Comparison of ENCODE assay signal across 21 cellular contexts in genomic region chr7:111255576-111255975, GRCh38.
DNase-seq lines count a peak whose midpoint lies in the region; ATAC-seq, FAIRE-seq and TF ChIP-seq lines count a peak whose summit lies in the region.
"Had no signal": no experiment of that assay in that cellular context is flagged by ENCODE, and none has a peak within 500 bp of the region (broad histone marks: within the 10 kb centered on the region; RNA-seq: fewer than 3 reads in every experiment).

No MANE protein-coding gene starts in this region.

- POLR2A ChIA-PET in K562 (lab: Yijun Ruan, JAX), result no interaction called here

- H3K27ac ChIP-seq in K562 (ENCODE audit: extremely low read depth, low read depth, low read length) (no peak overlapping the region), left lung (no peak overlapping the region)
- H3K27ac ChIP-seq: BLaER1 treated with 17β-estradiol and CSF1 and Interleukin-3, amounts not matched to agents 10 nM and 100 nM; HL-60; KMS-11; PC-9 had no signal

- H4K20me1 ChIP-seq in K562 (replicated peaks; ENCODE audit: control insufficient read depth, insufficient read depth, low read length), result no peaks in the 10 kb centered on the region
- H4K20me1 ChIP-seq: BLaER1 treated with 17β-estradiol and CSF1 and Interleukin-3, amounts not matched to agents 10 nM and 100 nM had no signal

- H3K36me3 ChIP-seq in K562 (ENCODE audit: control insufficient read depth, insufficient read depth, low read length) (no peaks in the 10 kb centered on the region), left lung (no peaks in the 10 kb centered on the region)
- H3K36me3 ChIP-seq: BLaER1 treated with 17β-estradiol and CSF1 and Interleukin-3, amounts not matched to agents 10 nM and 100 nM; MG63 had no signal

- H3K4me3 ChIP-seq in K562, result no peak overlapping the region
- no peak overlapping the region for H3K4me3 ChIP-seq in left lung
- H3K4me3 ChIP-seq: BLaER1 treated with 17β-estradiol and CSF1 and Interleukin-3, amounts not matched to agents 10 nM and 100 nM; MG63; PC-9 had no signal

- BruUV-seq in K562 (replicated peaks; lab: Mats Ljungman, UMichigan), result no TSS peak

- TF ChIP-seq EP300 in K562 (IDR thresholded peaks at IDR 0.05; ENCODE audit: low read length), result peak; percentile 40; the same call in 1 of the 2 replicates

- H3K9me1 ChIP-seq in K562 (ENCODE audit: control insufficient read depth, insufficient read depth, low read length), result no peaks in the 10 kb centered on the region

- CTCF ChIA-PET in K562 (lab: Yijun Ruan, JAX; ENCODE audit: low intra/inter-chr PET ratio), result no interaction called here

- ATAC-seq in K562 (peak; percentile 75), left lung (no peak)

- TF ChIP-seq CTCF in K562 (IDR thresholded peaks at IDR 0.05 in 2 of 3, conservative IDR thresholded peaks at IDR 0.05 in 1 of 3; ENCODE audit: insufficient read depth in 2 of 3, low read depth in 1 of 3, low read length in 3 of 3), result no peak
- no peak for TF ChIP-seq CTCF in left lung (IDR thresholded peaks at IDR 0.05)

- H3K9ac ChIP-seq in K562 (ENCODE audit: insufficient read depth in 1 of 2, low read depth in 2 of 2, low read length in 2 of 2), result no peak overlapping the region
- H3K9ac ChIP-seq: BLaER1 treated with 17β-estradiol and CSF1 and Interleukin-3, amounts not matched to agents 10 nM and 100 nM; KMS-11 had no signal

- no peak overlapping the region for H2AFZ ChIP-seq in K562 (ENCODE audit: low read depth, low read length)
- H2AFZ ChIP-seq: PC-9 had no signal

- FAIRE-seq in K562 (lab: Jason Lieb, UNC), result peak; percentile 40
- FAIRE-seq: H1 had no signal

- no peak for TF ChIP-seq POLR2A in K562 (conservative IDR thresholded peaks at IDR 0.05)

- in situ Hi-C loops in K562 (cut with MboI), result no loop called here

- DNase-seq in NCI-H2227 treated with DMSO at 0.1 percent for 48 hours (lab: John Stamatoyannopoulos, UW) (peak; percentile 13), NCI-H2227 (lab: John Stamatoyannopoulos, UW; ENCODE audit: unreplicated experiment) (no peak), RKO (ENCODE audit: low spot score) (peak; percentile 14), K562 (ENCODE audit: extremely low read depth in 1 of 4, low spot score in 3 of 4) (peak in 2 of 4 experiments; percentile 57 to 59), kidney glomerular epithelial cell (lab: John Stamatoyannopoulos, UW) (peak; percentile 27), SIG-M5 (lab: John Stamatoyannopoulos, UW) (no peak), left lung (no peak)
- no peak for DNase-seq in activated naive CD4-positive, alpha-beta T cell (lab: John Stamatoyannopoulos, UW)
- DNase-seq: 8988T; HFFc6; MG63; NCI-H1092 treated with DMSO at 0.1 percent for 48 hours; NCI-H1694 treated with DMSO at 0.1 percent for 48 hours; NCI-H2171 treated with DMSO at 0.1 percent for 48 hours; NCI-H524; NK-92 treated with Interleukin-12 subunit alpha and Interleukin-12 subunit beta, amount 100 ng/mL, for 24 hours; PC-9 had no signal

- H3K9me3 ChIP-seq in K562 (replicated peaks; ENCODE audit: control insufficient read depth, insufficient read depth, low read depth, low read length) (no peaks in the 10 kb centered on the region), left lung (no peaks in the 10 kb centered on the region)
- H3K9me3 ChIP-seq: MG63 had no signal

- intact Hi-C loops in K562 (cut with micrococcal nuclease), result no loop called here
- intact Hi-C loops in left lung (cut with DNase I), result no loop called here

- H3K4me1 ChIP-seq in K562 (replicated peaks in 1 of 2; ENCODE audit: control insufficient read depth in 2 of 2, insufficient read depth in 2 of 2, low read length in 2 of 2) (peaks cover 0 to 5% of the 10 kb centered on the region in 2 experiments; a peak in 2 of 5 replicates), left lung (no peaks in the 10 kb centered on the region)
- H3K4me1 ChIP-seq: BLaER1 treated with 17β-estradiol and CSF1 and Interleukin-3, amounts not matched to agents 10 nM and 100 nM had no signal

- no peak for TF ChIP-seq RAD21 in K562 (CRISPR knock-in tag; conservative IDR thresholded peaks at IDR 0.05 in 1 of 2, IDR thresholded peaks at IDR 0.05 in 1 of 2)

- no peak overlapping the region for H3K4me2 ChIP-seq in K562 (ENCODE audit: insufficient read depth, low read length)
- H3K4me2 ChIP-seq: BLaER1 treated with 17β-estradiol and CSF1 and Interleukin-3, amounts not matched to agents 10 nM and 100 nM; KMS-11; PC-9 had no signal

- H3K27me3 ChIP-seq in K562 (ENCODE audit: control insufficient read depth in 2 of 2, insufficient read depth in 2 of 2, low read length in 2 of 2), result no peaks in the 10 kb centered on the region
- H3K27me3 ChIP-seq in left lung, result no peaks in the 10 kb centered on the region
- H3K27me3 ChIP-seq: BLaER1 treated with 17β-estradiol and CSF1 and Interleukin-3, amounts not matched to agents 10 nM and 100 nM; MG63 had no signal

- H3K79me2 ChIP-seq in K562 (ENCODE audit: control insufficient read depth, insufficient read depth, low read length), result peaks cover 8% of the 10 kb centered on the region; the same call in 2 of the 3 replicates

TF ChIP-seq in K562, 482 proteins besides CTCF, POLR2A, EP300 and RAD21 (continues in another document):
- TF ChIP-seq KDM1A (IDR thresholded peaks at IDR 0.05), result peak; percentile 39 to 57; a peak in 3 of 4 replicates
- TF ChIP-seq DPF2 (IDR thresholded peaks at IDR 0.05), result 0 out of 2 replicates have a peak, but pooled peaks have one; percentile 43
- TF ChIP-seq FOXK2 (conservative IDR thresholded peaks at IDR 0.05 in 1 of 2, IDR thresholded peaks at IDR 0.05 in 1 of 2; ENCODE audit: low read depth in 2 of 2), result no peak
- TF ChIP-seq SMARCA4 (IDR thresholded peaks at IDR 0.05), result peak; percentile 49; the same call in 1 of the 2 replicates
- peak; percentile 78 for TF ChIP-seq ARID1B (IDR thresholded peaks at IDR 0.05)
- TF ChIP-seq, protein P1, sequence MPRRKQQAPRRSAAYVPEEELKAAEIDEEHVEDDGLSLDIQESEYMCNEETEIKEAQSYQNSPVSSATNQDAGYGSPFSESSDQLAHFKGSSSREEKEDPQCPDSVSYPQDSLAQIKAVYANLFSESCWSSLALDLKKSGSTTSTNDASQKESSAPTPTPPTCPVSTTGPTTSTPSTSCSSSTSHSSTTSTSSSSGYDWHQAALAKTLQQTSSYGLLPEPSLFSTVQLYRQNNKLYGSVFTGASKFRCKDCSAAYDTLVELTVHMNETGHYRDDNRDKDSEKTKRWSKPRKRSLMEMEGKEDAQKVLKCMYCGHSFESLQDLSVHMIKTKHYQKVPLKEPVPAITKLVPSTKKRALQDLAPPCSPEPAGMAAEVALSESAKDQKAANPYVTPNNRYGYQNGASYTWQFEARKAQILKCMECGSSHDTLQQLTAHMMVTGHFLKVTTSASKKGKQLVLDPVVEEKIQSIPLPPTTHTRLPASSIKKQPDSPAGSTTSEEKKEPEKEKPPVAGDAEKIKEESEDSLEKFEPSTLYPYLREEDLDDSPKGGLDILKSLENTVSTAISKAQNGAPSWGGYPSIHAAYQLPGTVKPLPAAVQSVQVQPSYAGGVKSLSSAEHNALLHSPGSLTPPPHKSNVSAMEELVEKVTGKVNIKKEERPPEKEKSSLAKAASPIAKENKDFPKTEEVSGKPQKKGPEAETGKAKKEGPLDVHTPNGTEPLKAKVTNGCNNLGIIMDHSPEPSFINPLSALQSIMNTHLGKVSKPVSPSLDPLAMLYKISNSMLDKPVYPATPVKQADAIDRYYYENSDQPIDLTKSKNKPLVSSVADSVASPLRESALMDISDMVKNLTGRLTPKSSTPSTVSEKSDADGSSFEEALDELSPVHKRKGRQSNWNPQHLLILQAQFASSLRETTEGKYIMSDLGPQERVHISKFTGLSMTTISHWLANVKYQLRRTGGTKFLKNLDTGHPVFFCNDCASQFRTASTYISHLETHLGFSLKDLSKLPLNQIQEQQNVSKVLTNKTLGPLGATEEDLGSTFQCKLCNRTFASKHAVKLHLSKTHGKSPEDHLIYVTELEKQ (CRISPR knock-in tag; IDR thresholded peaks at IDR 0.05), result no peak
- no peak for TF ChIP-seq ZMIZ1 (IDR thresholded peaks at IDR 0.05; ENCODE audit: low read depth in 2 of 2, low read length in 2 of 2)
- 0 out of 4 replicates have a peak, but pooled peaks of 1 of the 2 experiments have one; percentile 27 for TF ChIP-seq RCOR1 (IDR thresholded peaks at IDR 0.05; ENCODE audit: borderline replicate concordance in 1 of 2, low read depth in 2 of 2, low read length in 2 of 2)
- peak; percentile 19; the same call in 1 of the 2 replicates for TF ChIP-seq JUND (IDR thresholded peaks at IDR 0.05; ENCODE audit: borderline replicate concordance, low read depth, low read length)
- peak; percentile 51; the same call in 1 of the 3 replicates for TF ChIP-seq JUND (tag; IDR thresholded peaks at IDR 0.05; ENCODE audit: borderline replicate concordance, low read depth, low read length)

Comparison
In these comparisons a context has a peak if more than half of its experiments do, and no peak if none do; other contexts are left out.
1. DNase-seq: peak in NCI-H2227 treated with DMSO at 0.1 percent for 48 hours (single experiment), RKO (single experiment) and kidney glomerular epithelial cell (single experiment); none in NCI-H2227 (single experiment), SIG-M5 (single experiment), activated naive CD4-positive, alpha-beta T cell (0 of 4) and left lung (0 of 2).